ENCODE assay signal across 23 cellular contexts in the genomic region with DNA sequence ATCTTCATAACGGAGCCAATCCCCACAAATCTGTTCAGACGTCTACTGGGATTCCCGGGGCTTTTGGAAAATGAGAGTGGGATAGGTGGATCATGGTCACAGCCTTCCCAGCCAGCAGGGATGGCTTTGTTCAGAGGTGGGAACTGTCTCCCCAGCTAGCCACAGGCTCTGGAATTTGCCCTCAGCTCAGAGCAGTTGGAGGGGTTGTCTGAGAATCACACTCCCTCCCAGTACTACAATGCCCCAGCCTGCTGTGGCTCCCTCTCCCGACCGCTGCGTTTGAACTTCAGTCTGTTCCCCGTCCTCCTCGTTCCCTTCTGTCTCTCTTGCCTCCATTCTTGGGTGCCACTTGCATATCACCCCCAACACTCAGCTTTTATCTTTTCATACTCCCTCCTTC.
DNase-seq lines count a peak whose midpoint lies in the region; ATAC-seq, FAIRE-seq and TF ChIP-seq lines count a peak whose summit lies in the region.
"Had no signal": no experiment of that assay in that cellular context is flagged by ENCODE, and none has a peak within 500 bp of the region (broad histone marks: within the 10 kb centered on the region; RNA-seq: fewer than 3 reads in every experiment).

No MANE protein-coding gene starts in this region.

- H3K27me3 Mint-ChIP-seq in H9 (ENCODE audit: low read depth), result peaks cover 10% of the 10 kb centered on the region; the same call in 1 of the 2 replicates

- no peak for FAIRE-seq in HTR-8/SVneo (lab: Jason Lieb, UNC)

- no peak overlapping the region for H3K4me3 ChIP-seq in astrocyte of the spinal cord (ENCODE audit: low read depth, low read length)
- H3K4me3 ChIP-seq: BLaER1 treated with 17β-estradiol and CSF1 and Interleukin-3, amounts not matched to agents 10 nM and 100 nM; HAP-1 had no signal

- no peak overlapping the region for H3K4ac ChIP-seq in H9 (ENCODE audit: low read depth, low read length)

- H2AFZ ChIP-seq in H9 (ENCODE audit: low read length), result no peak overlapping the region

- H3K27ac ChIP-seq in H9 (ENCODE audit: insufficient read length, low read depth, low read length), result no peak overlapping the region
- H3K27ac ChIP-seq: BLaER1 treated with 17β-estradiol and CSF1 and Interleukin-3, amounts not matched to agents 10 nM and 100 nM; HL-60 had no signal

- no peak overlapping the region for H4K5ac ChIP-seq in H9 (ENCODE audit: insufficient read length, low read depth, low read length)

- in situ Hi-C loops in astrocyte of the spinal cord (cut with HindIII; ENCODE audit: low sequenced_read_pairs), result no loop called here

- ATAC-seq in GM21447 (IDR thresholded peaks at IDR 0.05; ENCODE audit: unreplicated experiment) (no peak), HG03175 (IDR thresholded peaks at IDR 0.05; ENCODE audit: unreplicated experiment) (no peak)
- ATAC-seq: CD8-positive, alpha-beta T cell; Panc1 had no signal

- no peak overlapping the region for H3T11ph ChIP-seq in H9 (ENCODE audit: low read length)

- H3K23me2 ChIP-seq in H9 (ENCODE audit: insufficient read length, low read depth, low read length, poor library complexity, severe bottlenecking), result no peaks in the 10 kb centered on the region

- H3K27ac Mint-ChIP-seq in H9, result no peak overlapping the region
- H3K27ac Mint-ChIP-seq: CD8-positive, alpha-beta T cell had no signal

- H3K56ac ChIP-seq in H9 (ENCODE audit: insufficient read length, low read depth, low read length), result no peak overlapping the region

- H3K14ac ChIP-seq in H9 (ENCODE audit: insufficient read depth, low read length), result no peak overlapping the region; the same call in 1 of the 2 replicates

- no peaks in the 10 kb centered on the region for H3K27me3 ChIP-seq in H9 (ENCODE audit: insufficient read depth, low read length)
- H3K27me3 ChIP-seq: BLaER1 treated with 17β-estradiol and CSF1 and Interleukin-3, amounts not matched to agents 10 nM and 100 nM had no signal

- no peak overlapping the region for H2BK12ac ChIP-seq in H9 (ENCODE audit: insufficient read length, low read depth, low read length)

- H3K4me1 ChIP-seq in H9 (ENCODE audit: insufficient read depth, low read length), result no peaks in the 10 kb centered on the region
- H3K4me1 ChIP-seq: HAP-1 had no signal

- H3K4me3 Mint-ChIP-seq in H9, result no peak overlapping the region
- H3K4me3 Mint-ChIP-seq: CD8-positive, alpha-beta T cell had no signal

- no peak overlapping the region for H4K8ac ChIP-seq in H9 (replicated peaks; ENCODE audit: insufficient read length, low read depth, low read length)

- H3K9ac ChIP-seq in H9 (ENCODE audit: extremely low read depth, insufficient read length, low read length), result no peak overlapping the region
- H3K9ac ChIP-seq: BLaER1 treated with 17β-estradiol and CSF1 and Interleukin-3, amounts not matched to agents 10 nM and 100 nM; SK-N-SH had no signal

- H3K9me3 ChIP-seq in H9 (ENCODE audit: control insufficient read depth, low read depth, low read length), result no peaks in the 10 kb centered on the region
- H3K9me3 ChIP-seq: BLaER1 treated with 17β-estradiol and CSF1 and Interleukin-3, amounts not matched to agents 10 nM and 100 nM; HAP-1; SK-N-SH had no signal

- H2BK120ac ChIP-seq in H9 (ENCODE audit: low read depth, low read length, poor library complexity, severe bottlenecking), result no peak overlapping the region

- WGBS in H9 (ENCODE audit: extremely low coverage, insufficient read length, low lambda C conversion rate), result no CpG with 5 or more reads among the region's 8 CpGs

- H3K4me1 Mint-ChIP-seq in H9, result peaks cover 18 to 41% of the 10 kb centered on the region in 2 experiments

- H3K23ac ChIP-seq in H9 (ENCODE audit: insufficient read length, low read depth, low read length), result no peak overlapping the region

- no peak overlapping the region for H2BK15ac ChIP-seq in H9 (ENCODE audit: low read depth, low read length)

- H2BK20ac ChIP-seq in H9 (ENCODE audit: low read depth, low read length, poor library complexity, severe bottlenecking), result no peak overlapping the region

- peak; percentile 28; the same call in 2 of the 3 replicates for TF ChIP-seq CTCF in H9 (conservative IDR thresholded peaks at IDR 0.05)
- TF ChIP-seq CTCF in astrocyte of the spinal cord (IDR thresholded peaks at IDR 0.05; ENCODE audit: low read depth, low read length), result peak; percentile 6

- no peak overlapping the region for H2BK5ac ChIP-seq in H9 (ENCODE audit: insufficient read length, low read length)

- peaks cover 0 to under 1% (median 0%) of the 10 kb centered on the region in 3 experiments; a peak in 2 of 7 replicates for H3K36me3 Mint-ChIP-seq in H9 (ENCODE audit: insufficient read depth in 1 of 3, low read depth in 3 of 3)
- H3K36me3 Mint-ChIP-seq: CD8-positive, alpha-beta T cell had no signal

- H2AK5ac ChIP-seq in H9 (ENCODE audit: insufficient read length, low read length), result no peak overlapping the region

- no peak overlapping the region for H4K91ac ChIP-seq in H9 (ENCODE audit: insufficient read length, low read depth, low read length)

- no peaks in the 10 kb centered on the region for H3K79me2 ChIP-seq in H9 (ENCODE audit: insufficient read depth, low read length)

- no peak overlapping the region for H3K4me2 ChIP-seq in H9 (ENCODE audit: insufficient read depth, insufficient read length, low read length)
- H3K4me2 ChIP-seq: BLaER1 treated with 17β-estradiol and CSF1 and Interleukin-3, amounts not matched to agents 10 nM and 100 nM; SK-N-SH had no signal

- no peaks in the 10 kb centered on the region for H3K79me1 ChIP-seq in H9 (ENCODE audit: insufficient read depth, low read depth, low read length, poor library complexity, severe bottlenecking)

- DNase-seq in H9 (peak; percentile 47), astrocyte of the spinal cord (ENCODE audit: low read depth, low spot score) (no peak), islet precursor cell (peak; percentile 67), retina (peak; percentile 23), HTR-8/SVneo (ENCODE audit: insufficient read length, low spot score) (no peak)
- DNase-seq: ACHN; Calu3; CD8-positive, alpha-beta T cell; DMS153; GF-D8; KG1; NCI-H1092; NCI-H1436; NCI-H1930; NCI-H226; SIG-M5; SK-N-SH had no signal

- no peak overlapping the region for H3K18ac ChIP-seq in H9 (ENCODE audit: insufficient read length, low read depth, low read length)

- H3K9me3 Mint-ChIP-seq in H9, result no peaks in the 10 kb centered on the region
- H3K9me3 Mint-ChIP-seq: CD8-positive, alpha-beta T cell had no signal

- no peaks in the 10 kb centered on the region for H4K20me1 ChIP-seq in H9 (ENCODE audit: control insufficient read depth, insufficient read depth, insufficient read length)

Comparison
In these comparisons a context has a peak if more than half of its experiments do, and no peak if none do; other contexts are left out.
1. DNase-seq: peak in H9 (single experiment), islet precursor cell (single experiment) and retina (single experiment); none in astrocyte of the spinal cord (single experiment) and HTR-8/SVneo (single experiment).